21 cellular contexts compared by ENCODE assay signal in the genomic region with DNA sequence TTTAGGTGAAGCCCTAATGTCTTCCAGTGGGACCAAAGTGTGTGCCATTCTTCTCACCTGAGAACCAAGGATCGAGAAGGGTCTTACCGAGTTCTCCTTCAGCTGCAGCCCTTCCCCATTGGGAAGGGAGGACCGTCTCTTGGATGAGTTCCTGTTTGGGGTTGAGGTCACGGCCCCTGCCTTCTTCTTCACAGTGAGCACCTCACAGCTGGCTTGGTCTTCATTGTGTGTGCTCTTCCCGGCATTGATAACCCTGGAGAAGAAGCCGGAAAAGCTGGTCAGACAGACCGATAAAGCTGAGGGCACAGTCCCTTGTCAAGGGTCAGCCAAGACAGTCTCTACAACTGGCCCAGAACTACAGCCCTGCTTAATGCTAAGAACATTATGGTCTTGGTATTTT.
DNase-seq lines count a peak whose midpoint lies in the region; ATAC-seq, FAIRE-seq and TF ChIP-seq lines count a peak whose summit lies in the region.
"Had no signal": no experiment of that assay in that cellular context is flagged by ENCODE, and none has a peak within 500 bp of the region (broad histone marks: within the 10 kb centered on the region; RNA-seq: fewer than 3 reads in every experiment).

No MANE protein-coding gene starts in this region.

- no peak overlapping the region for H3K14ac ChIP-seq in H1 (ENCODE audit: insufficient read length)

- H3K4me1 ChIP-seq in liver (ENCODE audit: control insufficient read depth in 4 of 4, insufficient read depth in 4 of 4, low read length in 3 of 4) (no peaks in the 10 kb centered on the region), HepG2 (ENCODE audit: insufficient read depth, low read length) (no peaks in the 10 kb centered on the region), H1 (replicated peaks in 1 of 4; ENCODE audit: control insufficient read depth in 3 of 4, insufficient read depth in 4 of 4, low read length in 3 of 4) (peaks cover 0 to 3% (median 1%) of the 10 kb centered on the region in 4 experiments; a peak in 2 of 7 replicates)
- H3K4me1 ChIP-seq: BLaER1 had no signal

- DNase-seq in HepG2 (ENCODE audit: low spot score) (no peak), H1 (ENCODE audit: low read depth in 1 of 2, low spot score in 2 of 2) (no peak), progenitor cell of endocrine pancreas (ENCODE audit: low spot score, unreplicated experiment) (no peak), GM20000 (ENCODE audit: low spot score) (no peak), foreskin melanocyte (no peak)
- DNase-seq: Calu3; CD4-positive, CD25-positive, alpha-beta regulatory T cell; CD8-positive, alpha-beta memory T cell; DMS53; DMS79 treated with DMSO at 0.1 percent for 48 hours; GF-D8; H9 had no signal

- peaks cover 14% of the 10 kb centered on the region for H3K4me1 Mint-ChIP-seq in progenitor cell of endocrine pancreas (ENCODE audit: low read depth)
- H3K4me1 Mint-ChIP-seq: B cell; CD4-positive, CD25-positive, alpha-beta regulatory T cell; CD8-positive, alpha-beta memory T cell had no signal

- no peak overlapping the region for H2BK120ac ChIP-seq in H1 (replicated peaks; ENCODE audit: low read depth, low read length)

- TF ChIP-seq CTCF in liver (IDR thresholded peaks at IDR 0.05; ENCODE audit: low read depth, low read length, missing input control) = no peak
- TF ChIP-seq CTCF in HepG2 (CRISPR knock-in tag; IDR thresholded peaks at IDR 0.05) = no peak
- TF ChIP-seq CTCF in H1 (IDR thresholded peaks at IDR 0.05; ENCODE audit: control extremely low read depth in 1 of 3, insufficient read depth in 1 of 3, low read depth in 1 of 3, low read length in 3 of 3) = no peak
- no peak for TF ChIP-seq CTCF in progenitor cell of endocrine pancreas (IDR thresholded peaks at IDR 0.05; ENCODE audit: unreplicated experiment)
- TF ChIP-seq CTCF in GM20000 (IDR thresholded peaks at IDR 0.05; ENCODE audit: extremely low read depth, missing control alignments) = no peak

- no peak overlapping the region for H4K8ac ChIP-seq in H1 (ENCODE audit: extremely low read depth, insufficient read depth, low read length)

- no peak overlapping the region for H3K4me3 Mint-ChIP-seq in progenitor cell of endocrine pancreas (ENCODE audit: low read depth)
- H3K4me3 Mint-ChIP-seq: B cell; CD4-positive, CD25-positive, alpha-beta regulatory T cell; CD8-positive, alpha-beta memory T cell; H9 had no signal

- in situ Hi-C loops in HepG2 (cut with HindIII; ENCODE audit: extremely low pct_ligation_motif_present, low pct_unique_long_range_greater_than_20kb) = no loop called here

- H3K9ac ChIP-seq in liver (ENCODE audit: low read depth in 1 of 2, low read length in 2 of 2) (no peak overlapping the region), HepG2 (ENCODE audit: insufficient read depth, low read depth, low read length) (no peak overlapping the region), H1 (replicated peaks in 1 of 4; ENCODE audit: extremely low read depth in 1 of 4, low read depth in 3 of 4, low read length in 3 of 4) (no peak overlapping the region)
- H3K9ac ChIP-seq: BLaER1 had no signal

- H3K27me3 ChIP-seq in liver (ENCODE audit: control insufficient read depth in 4 of 4, insufficient read depth in 4 of 4, low read length in 3 of 4) = no peaks in the 10 kb centered on the region
- no peaks in the 10 kb centered on the region for H3K27me3 ChIP-seq in HepG2 (ENCODE audit: control insufficient read depth in 1 of 2, insufficient read depth in 2 of 2, low read length in 2 of 2)
- no peaks in the 10 kb centered on the region for H3K27me3 ChIP-seq in H1 (replicated peaks in 1 of 4; ENCODE audit: control insufficient read depth in 3 of 4, extremely low read depth in 1 of 4, insufficient read depth in 3 of 4, low read length in 3 of 4)
- H3K27me3 ChIP-seq: BLaER1 had no signal

- POLR2A ChIA-PET in HepG2 (lab: Yijun Ruan, JAX) = no interaction called here
- POLR2A ChIA-PET in H1 (lab: Charles Lee; ENCODE audit: partially characterized antibody) = no interaction called here

- H3K4me3 ChIP-seq in liver (ENCODE audit: low read depth in 1 of 3, low read length in 3 of 3) = no peak overlapping the region
- no peak overlapping the region for H3K4me3 ChIP-seq in HepG2 (replicated peaks in 1 of 3; ENCODE audit: insufficient read depth in 1 of 3, low read depth in 2 of 3, low read length in 3 of 3)
- H3K4me3 ChIP-seq in H1 (ENCODE audit: extremely low read depth in 1 of 4, insufficient read depth in 2 of 4, low read depth in 3 of 4, low read length in 4 of 4) = no peak overlapping the region
- H3K4me3 ChIP-seq: BLaER1 had no signal

- no peak overlapping the region for H3K18ac ChIP-seq in H1 (ENCODE audit: extremely low read depth, low read length)

- no peak overlapping the region for H2AK5ac ChIP-seq in H1 (ENCODE audit: low read depth, low read length)

- 0 out of 2 replicates have a peak, but pooled peaks cover 5% of the 10 kb centered on the region for H3K79me1 ChIP-seq in H1 (ENCODE audit: low read depth, low read length)

- WGBS in liver = 88% methylated on average over 7 of the region's 7 CpGs
- 95% methylated on average over 4 of the region's 7 CpGs for WGBS in HepG2 (ENCODE audit: low lambda C conversion rate)
- 95% methylated on average over 7 of the region's 7 CpGs; no CpG with 5 or more reads in 1 of the 2 experiments for WGBS in H1 (ENCODE audit: extremely low coverage in 1 of 2, insufficient coverage in 1 of 2, insufficient read length in 1 of 2, insufficient replicate concordance in 2 of 2, low coverage in 1 of 2, low lambda C conversion rate in 2 of 2, missing lambda C conversion rate in 1 of 2), 2 experiments

- H3K23ac ChIP-seq in H1 (ENCODE audit: insufficient read length) = no peak overlapping the region

- no peak overlapping the region; the same call in 1 of the 2 replicates for H2BK15ac ChIP-seq in H1 (ENCODE audit: low read length)

- no peaks in the 10 kb centered on the region for H3K23me2 ChIP-seq in H1 (ENCODE audit: low read depth, low read length)

- H2BK12ac ChIP-seq in H1 (ENCODE audit: low read depth, low read length) = no peak overlapping the region

- TF ChIP-seq RAD21 in liver (IDR thresholded peaks at IDR 0.05) (no peak), HepG2 (CRISPR knock-in tag; IDR thresholded peaks at IDR 0.05) (no peak), H1 (IDR thresholded peaks at IDR 0.05 in 1 of 2, conservative IDR thresholded peaks at IDR 0.05 in 1 of 2; ENCODE audit: low read depth in 2 of 2, low read length in 2 of 2) (no peak)

- H3K27ac Mint-ChIP-seq in progenitor cell of endocrine pancreas = peak overlapping the region; percentile 51
- H3K27ac Mint-ChIP-seq: B cell; CD4-positive, CD25-positive, alpha-beta regulatory T cell; CD8-positive, alpha-beta memory T cell had no signal

- H2BK20ac ChIP-seq in H1 (ENCODE audit: low read length) = no peak overlapping the region; the same call in 1 of the 2 replicates

- FAIRE-seq in HepG2 (lab: Jason Lieb, UNC) (no peak), H1 (lab: Jason Lieb, UNC) (no peak)
- FAIRE-seq: A204.1, GM12891, GM18507 had no signal

- H4K20me1 ChIP-seq in HepG2 (ENCODE audit: insufficient read depth, low read length) (no peaks in the 10 kb centered on the region), H1 (replicated peaks in 1 of 2; ENCODE audit: control insufficient read depth in 1 of 2, insufficient read depth in 2 of 2, low read length in 2 of 2) (peaks cover 0 to 3% of the 10 kb centered on the region in 2 experiments)
- H4K20me1 ChIP-seq: BLaER1 had no signal

- no peak overlapping the region for H3K27ac ChIP-seq in liver (ENCODE audit: low read depth in 1 of 2, low read length in 2 of 2)
- H3K27ac ChIP-seq in HepG2 (ENCODE audit: extremely low read length, insufficient read depth, low read length) = no peak overlapping the region
- no peak overlapping the region for H3K27ac ChIP-seq in H1 (ENCODE audit: low read depth, low read length)
- H3K27ac ChIP-seq: 22Rv1, BLaER1, C4-2B had no signal

- intact Hi-C loops in HepG2 (cut with micrococcal nuclease; ENCODE audit: unreplicated experiment) = no loop called here

- H3K79me2 ChIP-seq in HepG2 (ENCODE audit: insufficient read depth, low read length) (peaks cover 38% of the 10 kb centered on the region), H1 (ENCODE audit: control insufficient read depth in 1 of 2, insufficient read depth in 2 of 2, low read length in 2 of 2) (peaks cover 0 to 11% of the 10 kb centered on the region in 2 experiments; a peak in 3 of 4 replicates)

- no peak overlapping the region for H2AFZ ChIP-seq in HepG2 (ENCODE audit: low read length)
- no peak overlapping the region for H2AFZ ChIP-seq in H1 (ENCODE audit: low read length)

- no peaks in the 10 kb centered on the region for H3K9me3 ChIP-seq in liver (ENCODE audit: control insufficient read depth in 4 of 4, low read length in 3 of 4)
- no peaks in the 10 kb centered on the region for H3K9me3 ChIP-seq in HepG2 (ENCODE audit: low read length)
- no peaks in the 10 kb centered on the region for H3K9me3 ChIP-seq in H1 (ENCODE audit: insufficient read depth in 2 of 2, low read depth in 1 of 2, low read length in 1 of 2)
- H3K9me3 ChIP-seq: BLaER1 had no signal

- CTCF ChIA-PET in HepG2 (lab: Yijun Ruan, JAX; ENCODE audit: low intra/inter-chr PET ratio, low total read pairs) (interaction anchor here (0.6 kb wide), 1 partner anchor 88 kb away, joined by 3 read pairs; no protein-coding TSS in a partner anchor), H1 (lab: Charles Lee; ENCODE audit: partially characterized antibody) (interaction anchor here (0.9 to 1.7 kb wide), 3 partner anchors 13 to 237 kb away, joined by 3 to 5 read pairs (median 4); no protein-coding TSS in a partner anchor)

- TF ChIP-seq POLR2A in HepG2 (IDR thresholded peaks at IDR 0.05; ENCODE audit: insufficient read depth in 1 of 2, low read depth in 2 of 2, low read length in 2 of 2) (no peak), H1 (IDR thresholded peaks at IDR 0.05; ENCODE audit: control extremely low read depth in 1 of 2, low read depth in 2 of 2, low read length in 2 of 2) (no peak)

- no peak overlapping the region for H4K5ac ChIP-seq in H1 (ENCODE audit: insufficient read length, low read depth, low read length)

- H4K91ac ChIP-seq in H1 (replicated peaks; ENCODE audit: insufficient read length, low read length) = no peak overlapping the region

- H3K9me3 Mint-ChIP-seq in progenitor cell of endocrine pancreas (ENCODE audit: low read depth) = no peaks in the 10 kb centered on the region
- H3K9me3 Mint-ChIP-seq: CD4-positive, CD25-positive, alpha-beta regulatory T cell; CD8-positive, alpha-beta memory T cell; H9 had no signal

- no peaks in the 10 kb centered on the region for H3K27me3 Mint-ChIP-seq in progenitor cell of endocrine pancreas
- H3K27me3 Mint-ChIP-seq: B cell had no signal

- H3K4me2 ChIP-seq in HepG2 (ENCODE audit: low read depth, low read length) (no peak overlapping the region), H1 (ENCODE audit: insufficient read depth in 1 of 2, low read depth in 2 of 2, low read length in 2 of 2) (no peak overlapping the region)
- H3K4me2 ChIP-seq: BLaER1 had no signal

- no peak overlapping the region for H3K4ac ChIP-seq in H1 (replicated peaks; ENCODE audit: insufficient read length, low read depth, low read length)

- H3K36me3 ChIP-seq in liver (ENCODE audit: control insufficient read depth in 4 of 4, insufficient read depth in 3 of 4, low read depth in 1 of 4, low read length in 3 of 4) (no peaks in the 10 kb centered on the region), HepG2 (replicated peaks in 1 of 2; ENCODE audit: control insufficient read depth in 1 of 2, insufficient read depth in 2 of 2, low read length in 2 of 2) (peaks cover 11 to 52% of the 10 kb centered on the region in 2 experiments), H1 (ENCODE audit: control insufficient read depth in 2 of 4, insufficient read depth in 4 of 4, low read length in 3 of 4) (peaks cover 0 to 2% (median 0%) of the 10 kb centered on the region in 4 experiments; a peak in 1 of 8 replicates)
- H3K36me3 ChIP-seq: BLaER1 had no signal

- peaks cover 2% of the 10 kb centered on the region for H3K36me3 Mint-ChIP-seq in progenitor cell of endocrine pancreas (ENCODE audit: insufficient read depth)
- H3K36me3 Mint-ChIP-seq: CD4-positive, CD25-positive, alpha-beta regulatory T cell; CD8-positive, alpha-beta memory T cell had no signal

- BruUV-seq in HepG2 (replicated peaks; lab: Mats Ljungman, UMichigan) = no TSS peak

- H3K56ac ChIP-seq in H1 (replicated peaks; ENCODE audit: insufficient read length, low read depth, low read length) = no peak overlapping the region

- no peak for TF ChIP-seq EP300 in HepG2 (IDR thresholded peaks at IDR 0.05; ENCODE audit: low read depth in 2 of 2, low read length in 2 of 2)
- TF ChIP-seq EP300 in HepG2 (CRISPR knock-in tag; IDR thresholded peaks at IDR 0.05; ENCODE audit: borderline replicate concordance) = no peak
- no peak for TF ChIP-seq EP300 in H1 (IDR thresholded peaks at IDR 0.05; ENCODE audit: borderline replicate concordance in 1 of 2, low read depth in 2 of 2, low read length in 2 of 2)

- ATAC-seq in HepG2 = no peak
- ATAC-seq: HCT116 had no signal

- H2BK5ac ChIP-seq in H1 (ENCODE audit: low read depth, low read length) = peak overlapping the region; percentile 27; the same call in 1 of the 2 replicates
